Comparison of ENCODE assay signal across 8 cellular contexts in genomic region chr5:134547579-134547978, GRCh38. TPM values are rescaled to one million over a fixed set of nuclear protein-coding genes. Genes with fewer than 3 reads are reported as not detected.
DNase-seq lines count a peak whose midpoint lies in the region; ATAC-seq, FAIRE-seq and TF ChIP-seq lines count a peak whose summit lies in the region.
"Had no signal": no experiment of that assay in that cellular context is flagged by ENCODE, and none has a peak within 500 bp of the region (broad histone marks: within the 10 kb centered on the region; RNA-seq: fewer than 3 reads in every experiment).

No MANE protein-coding gene starts in this region.

- H3K27ac Mint-ChIP-seq in GM23338 (no peak overlapping the region), T-helper 17 cell (peak overlapping the region; percentile 95)
- peak overlapping the region; percentile 89 for H3K27ac Mint-ChIP-seq in stimulated activated memory B cell treated with anti-CD40 and anti-IgM and Interleukin-4, amounts not matched to agents 10 μg/mL and 1 μg/mL and 100 μg/mL, for 72 hours

- H4K20me1 ChIP-seq in GM23338 (replicated peaks; ENCODE audit: insufficient read depth), result peaks cover 13% of the 10 kb centered on the region; the same call in 1 of the 2 replicates

- DNase-seq in GM23338 (ENCODE audit: low spot score), result no peak
- no peak for DNase-seq in T-helper 17 cell
- peak; percentile 75 for DNase-seq in fibroblast of the conjunctiva (ENCODE audit: low read depth)
- no peak for DNase-seq in small intestine
- DNase-seq in NAMALWA (ENCODE audit: low spot score), result no peak
- DNase-seq: NCI-H146 had no signal

- H3K27ac ChIP-seq in GM23338 (ENCODE audit: low read depth) (0 out of 2 replicates have a peak overlapping the region, but pooled peaks have one; percentile 26), small intestine (ENCODE audit: low read depth in 1 of 2, low read length in 1 of 2) (no peak overlapping the region)

- H3K9me3 Mint-ChIP-seq in GM23338, result no peaks in the 10 kb centered on the region
- no peaks in the 10 kb centered on the region for H3K9me3 Mint-ChIP-seq in stimulated activated memory B cell treated with anti-CD40 and anti-IgM and Interleukin-4, amounts not matched to agents 10 μg/mL and 1 μg/mL and 100 μg/mL, for 72 hours

- H3K36me3 ChIP-seq in GM23338 (ENCODE audit: insufficient read depth) (peaks cover 9% of the 10 kb centered on the region; the same call in 1 of the 2 replicates), small intestine (ENCODE audit: control insufficient read depth in 2 of 2, insufficient read depth in 2 of 2, low read length in 2 of 2) (peaks cover 0 to 5% of the 10 kb centered on the region in 2 donors)

- no peak for TF ChIP-seq CTCF in GM23338 (conservative IDR thresholded peaks at IDR 0.05; ENCODE audit: low read depth in 2 of 2)

- 64 to 86% (median 81%) methylated on average over 2 of the region's 2 CpGs for WGBS in small intestine, 3 donors

- H3K4me1 ChIP-seq in GM23338 (ENCODE audit: insufficient read depth), result peaks cover 6% of the 10 kb centered on the region; the same call in 1 of the 2 replicates
- peaks cover 2 to 12% of the 10 kb centered on the region in 2 donors for H3K4me1 ChIP-seq in small intestine (ENCODE audit: control insufficient read depth in 2 of 2, insufficient read depth in 1 of 2, low read depth in 1 of 2, low read length in 1 of 2)

- no peaks in the 10 kb centered on the region for H3K9me3 ChIP-seq in T-helper 17 cell (ENCODE audit: control insufficient read depth, low read length, poor library complexity, severe bottlenecking)
- no peaks in the 10 kb centered on the region for H3K9me3 ChIP-seq in small intestine (ENCODE audit: control insufficient read depth, low read depth)

- H3K4me1 Mint-ChIP-seq in GM23338, result peaks cover 33% of the 10 kb centered on the region
- peaks cover 37% of the 10 kb centered on the region for H3K4me1 Mint-ChIP-seq in T-helper 17 cell
- peaks cover 90% of the 10 kb centered on the region for H3K4me1 Mint-ChIP-seq in stimulated activated memory B cell treated with anti-CD40 and anti-IgM and Interleukin-4, amounts not matched to agents 10 μg/mL and 1 μg/mL and 100 μg/mL, for 72 hours

- no peaks in the 10 kb centered on the region for H3K9me2 ChIP-seq in GM23338 (ENCODE audit: insufficient read depth)

- H3K4me3 Mint-ChIP-seq in GM23338, result no peak overlapping the region
- peak overlapping the region; percentile 49 for H3K4me3 Mint-ChIP-seq in T-helper 17 cell
- H3K4me3 Mint-ChIP-seq in stimulated activated memory B cell treated with anti-CD40 and anti-IgM and Interleukin-4, amounts not matched to agents 10 μg/mL and 1 μg/mL and 100 μg/mL, for 72 hours, result peak overlapping the region; percentile 67

- peaks cover 8% of the 10 kb centered on the region; the same call in 1 of the 2 replicates for H3F3A ChIP-seq in GM23338 (replicated peaks; ENCODE audit: low read depth)

- FAIRE-seq in small intestine (lab: Jason Lieb, UNC), result no peak

- H3K4me3 ChIP-seq in GM23338, result no peak overlapping the region
- H3K4me3 ChIP-seq in small intestine (ENCODE audit: low read depth in 1 of 2, low read length in 2 of 2), result no peak overlapping the region

- peaks cover 29% of the 10 kb centered on the region for H3K79me2 ChIP-seq in GM23338 (replicated peaks; ENCODE audit: insufficient read depth)

- H3K27me3 Mint-ChIP-seq in GM23338 (ENCODE audit: insufficient read depth, low read depth, poor library complexity) (peaks cover 5% of the 10 kb centered on the region), T-helper 17 cell (no peaks in the 10 kb centered on the region)
- H3K27me3 Mint-ChIP-seq in stimulated activated memory B cell treated with anti-CD40 and anti-IgM and Interleukin-4, amounts not matched to agents 10 μg/mL and 1 μg/mL and 100 μg/mL, for 72 hours, result no peaks in the 10 kb centered on the region

- H3K36me3 Mint-ChIP-seq in GM23338 (ENCODE audit: low read depth) (peaks cover 52% of the 10 kb centered on the region), T-helper 17 cell (ENCODE audit: low read depth) (peaks cover 2% of the 10 kb centered on the region)
- peaks cover 48% of the 10 kb centered on the region for H3K36me3 Mint-ChIP-seq in stimulated activated memory B cell treated with anti-CD40 and anti-IgM and Interleukin-4, amounts not matched to agents 10 μg/mL and 1 μg/mL and 100 μg/mL, for 72 hours

- H3K27me3 ChIP-seq in GM23338 (ENCODE audit: insufficient read depth) (no peaks in the 10 kb centered on the region), small intestine (ENCODE audit: control insufficient read depth in 2 of 2, insufficient read depth in 2 of 2, low read length in 2 of 2) (no peaks in the 10 kb centered on the region)

- H2AFZ ChIP-seq in GM23338, result no peak overlapping the region

- ATAC-seq in GM23338 (no peak), T-helper 17 cell (no peak), HG03520 (IDR thresholded peaks at IDR 0.05; ENCODE audit: unreplicated experiment) (no peak)
- ATAC-seq in stimulated activated memory B cell treated with anti-CD40 and anti-IgM and Interleukin-4, amounts not matched to agents 10 μg/mL and 1 μg/mL and 100 μg/mL, for 72 hours, result no peak

- no peak overlapping the region for H3K4me2 ChIP-seq in GM23338

TF ChIP-seq in GM23338, 12 proteins besides CTCF, POLR2A, EP300 and RAD21:
- TF ChIP-seq ZNF462 (CRISPR knock-in tag; IDR thresholded peaks at IDR 0.05), result no peak
- TF ChIP-seq CREB1 (CRISPR knock-in tag; IDR thresholded peaks at IDR 0.05; ENCODE audit: low read depth), result no peak
- no peak for TF ChIP-seq ZNF331 (CRISPR knock-in tag; IDR thresholded peaks at IDR 0.05; ENCODE audit: low read depth)
- no peak for TF ChIP-seq EZH2 (IDR thresholded peaks at IDR 0.05; ENCODE audit: low read depth, unreplicated experiment)
- no peak for TF ChIP-seq STAT1 (IDR thresholded peaks at IDR 0.05; ENCODE audit: unreplicated experiment)
- TF ChIP-seq ZNF114 (CRISPR knock-in tag; IDR thresholded peaks at IDR 0.05), result no peak

RNA-seq across cellular contexts. Expression of gene JADE2, which starts 22.1 kb away (rescaled TPM):
- total RNA-seq in GM23338 (2014; rRNA removed; shearing (Covaris generic)), result 31.9 and 40.8 TPM in 2 replicates
- 15.9 and 16.2 TPM in 2 replicates for polyA plus RNA-seq in GM23338 (2016; fragmentation: Nextera tagmentation; extraction: Ambion mirVana)
- 100 to 1,000 TPM; 129 to 138 TPM for total RNA-seq in T-helper 17 cell
- polyA plus RNA-seq in small intestine, result 10 to 100 TPM in 1 of 3 donors, 1 to 10 TPM in 2; 8.1 to 24.2 (median 8.4) TPM
